In the genomic region with DNA sequence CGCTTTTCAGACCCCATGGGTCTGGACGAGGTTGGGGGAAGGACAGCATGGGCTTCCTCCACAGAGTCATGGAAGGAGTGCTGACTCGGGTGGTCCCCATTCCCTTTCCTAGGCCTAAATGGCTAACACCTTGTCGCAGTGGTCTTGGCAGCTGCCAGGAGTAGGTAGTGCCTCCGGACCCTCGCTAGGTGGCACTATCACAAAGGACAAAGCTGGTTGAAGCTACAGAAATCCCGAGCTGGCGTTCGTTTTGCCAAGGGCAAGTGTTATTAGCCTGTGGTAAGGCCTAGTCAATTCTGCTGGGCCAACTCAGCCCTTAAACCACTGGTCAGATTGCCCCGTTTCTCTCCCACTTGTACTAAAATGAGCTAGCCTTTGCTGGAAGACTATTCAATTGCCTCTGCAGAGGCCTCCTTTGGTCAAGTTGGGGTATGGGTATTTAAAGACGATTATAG, we compare ENCODE assay signal across 8 cellular contexts. TPM values are rescaled to one million over a fixed set of nuclear protein-coding genes. Genes with fewer than 3 reads are reported as not detected.
DNase-seq lines count a peak whose midpoint lies in the region; ATAC-seq and TF ChIP-seq lines count a peak whose summit lies in the region.

No MANE protein-coding gene starts in this region.

- H3K56ac ChIP-seq in H9 (ENCODE audit: insufficient read length, low read depth, low read length): no peak overlapping the region

- no CpG with 5 or more reads among the region's 11 CpGs for WGBS in H9 (ENCODE audit: extremely low coverage, insufficient read length, low lambda C conversion rate)

- no peak overlapping the region for H3K18ac ChIP-seq in H9 (ENCODE audit: insufficient read length, low read depth, low read length)

- H3K23ac ChIP-seq in H9 (ENCODE audit: insufficient read length, low read depth, low read length): no peak overlapping the region

- H2BK15ac ChIP-seq in H9 (ENCODE audit: low read depth, low read length): no peak overlapping the region

- H4K8ac ChIP-seq in H9 (replicated peaks; ENCODE audit: insufficient read length, low read depth, low read length): no peak overlapping the region

- peaks cover 21% of the 10 kb centered on the region for H3K36me3 ChIP-seq in DND-41 (ENCODE audit: insufficient read depth, low read length)
- peaks cover 14% of the 10 kb centered on the region for H3K36me3 ChIP-seq in osteoblast (ENCODE audit: insufficient read depth, low read length)
- H3K36me3 ChIP-seq in thoracic aorta: peaks cover 12% of the 10 kb centered on the region

- H3K27me3 ChIP-seq in DND-41 (ENCODE audit: insufficient read depth, low read length, poor library complexity) (no peaks in the 10 kb centered on the region), H9 (ENCODE audit: insufficient read depth, low read length) (no peaks in the 10 kb centered on the region), osteoblast (ENCODE audit: insufficient read depth, low read length) (no peaks in the 10 kb centered on the region), thoracic aorta (replicated peaks; ENCODE audit: insufficient read depth) (no peaks in the 10 kb centered on the region)

- H4K20me1 ChIP-seq in DND-41 (ENCODE audit: insufficient read depth, low read length): peaks cover 19% of the 10 kb centered on the region; the same call in 1 of the 2 replicates
- H4K20me1 ChIP-seq in H9 (ENCODE audit: control insufficient read depth, insufficient read depth, insufficient read length): no peaks in the 10 kb centered on the region
- peaks cover 28% of the 10 kb centered on the region for H4K20me1 ChIP-seq in osteoblast (ENCODE audit: insufficient read depth, low read length)

- H2BK5ac ChIP-seq in H9 (ENCODE audit: insufficient read length, low read length): no peak overlapping the region

- H3K9me3 Mint-ChIP-seq in H9: peaks cover 0 to 4% of the 10 kb centered on the region in 2 experiments; a peak in 1 of 5 replicates
- no peaks in the 10 kb centered on the region for H3K9me3 Mint-ChIP-seq in activated naive CD8-positive, alpha-beta T cell treated with anti-CD3 and anti-CD28 coated beads for 36 hours

- H3K79me1 ChIP-seq in H9 (ENCODE audit: insufficient read depth, low read depth, low read length, poor library complexity, severe bottlenecking): peaks cover 5% of the 10 kb centered on the region

- no peaks in the 10 kb centered on the region for H3K27me3 Mint-ChIP-seq in H9 (ENCODE audit: low read depth)
- no peaks in the 10 kb centered on the region for H3K27me3 Mint-ChIP-seq in activated naive CD8-positive, alpha-beta T cell treated with anti-CD3 and anti-CD28 coated beads for 36 hours

- H2BK12ac ChIP-seq in H9 (ENCODE audit: insufficient read length, low read depth, low read length): no peak overlapping the region

- peaks cover 24 to 26% of the 10 kb centered on the region in 2 experiments for H3K4me1 Mint-ChIP-seq in H9
- H3K4me1 Mint-ChIP-seq in activated naive CD8-positive, alpha-beta T cell treated with anti-CD3 and anti-CD28 coated beads for 36 hours: peaks cover 19% of the 10 kb centered on the region

- H3K4me3 ChIP-seq in DND-41 (ENCODE audit: low read depth in 1 of 2, low read length in 2 of 2) (peak overlapping the region; percentile 40 to 78), osteoblast (ENCODE audit: insufficient read depth, low read length) (peak overlapping the region; percentile 84), thoracic aorta (peak overlapping the region; percentile 92)

- peak overlapping the region; percentile 77 for H3K9ac ChIP-seq in DND-41 (ENCODE audit: low read depth, low read length)
- no peak overlapping the region for H3K9ac ChIP-seq in H9 (ENCODE audit: extremely low read depth, insufficient read length, low read length)

- no peak overlapping the region for H3T11ph ChIP-seq in H9 (ENCODE audit: low read length)

- H2AFZ ChIP-seq in DND-41 (ENCODE audit: low read depth, low read length): peak overlapping the region; percentile 89
- no peak overlapping the region for H2AFZ ChIP-seq in H9 (ENCODE audit: low read length)
- peak overlapping the region; percentile 87 for H2AFZ ChIP-seq in osteoblast (ENCODE audit: low read length)

- intact Hi-C loops in head of caudate nucleus (cut with DNase I): loop anchor here (5.0 kb wide), 5 partner anchors 48 to 378 kb away; partner anchors contain the start of genes ADAR, KCNN3, PMVK and UBAP2L

- H3K4me2 ChIP-seq in DND-41 (ENCODE audit: insufficient read depth, low read length): peak overlapping the region; percentile 90
- peak overlapping the region; percentile 12 for H3K4me2 ChIP-seq in H9 (ENCODE audit: insufficient read depth, insufficient read length, low read length)
- peak overlapping the region; percentile 89 for H3K4me2 ChIP-seq in osteoblast (ENCODE audit: insufficient read depth, low read length)

- H3K36me3 Mint-ChIP-seq in H9 (ENCODE audit: insufficient read depth in 1 of 3, low read depth in 3 of 3): peaks cover 18 to 25% (median 20%) of the 10 kb centered on the region in 3 experiments; a peak in 6 of 7 replicates
- H3K36me3 Mint-ChIP-seq in activated naive CD8-positive, alpha-beta T cell treated with anti-CD3 and anti-CD28 coated beads for 36 hours: peaks cover 24% of the 10 kb centered on the region

- H3K27ac Mint-ChIP-seq in H9: peak overlapping the region; percentile 55 to 90 (median 83); a peak in 5 of 7 replicates
- H3K27ac Mint-ChIP-seq in activated naive CD8-positive, alpha-beta T cell treated with anti-CD3 and anti-CD28 coated beads for 36 hours: peak overlapping the region; percentile 98

- H3K79me2 ChIP-seq in DND-41 (ENCODE audit: insufficient read depth, low read length): peaks cover 35% of the 10 kb centered on the region
- H3K79me2 ChIP-seq in H9 (ENCODE audit: insufficient read depth, low read length): peaks cover 9% of the 10 kb centered on the region; the same call in 1 of the 2 replicates
- H3K79me2 ChIP-seq in osteoblast (ENCODE audit: insufficient read depth, low read length): peaks cover 35% of the 10 kb centered on the region

- H3K27ac ChIP-seq in DND-41 (ENCODE audit: low read length) (peak overlapping the region; percentile 89), H9 (ENCODE audit: insufficient read length, low read depth, low read length) (no peak overlapping the region), osteoblast (ENCODE audit: low read depth, low read length) (peak overlapping the region; percentile 81), thoracic aorta (peak overlapping the region; percentile 70 to 92)

- peaks cover 11% of the 10 kb centered on the region for H3K23me2 ChIP-seq in H9 (ENCODE audit: insufficient read length, low read depth, low read length, poor library complexity, severe bottlenecking)

- no peak overlapping the region for H4K5ac ChIP-seq in H9 (ENCODE audit: insufficient read length, low read depth, low read length)

- H2BK20ac ChIP-seq in H9 (ENCODE audit: low read depth, low read length, poor library complexity, severe bottlenecking): no peak overlapping the region

- H2AK5ac ChIP-seq in H9 (ENCODE audit: insufficient read length, low read length): no peak overlapping the region

- ATAC-seq in DND-41 (ENCODE audit: insufficient read depth, low read depth): peak; percentile 66
- peak; percentile 80 for ATAC-seq in SK-N-SH treated with all-trans-retinoic acid at 6 μM for 48 hours
- ATAC-seq in thoracic aorta (ENCODE audit: insufficient number of reproducible peaks, low FRiP score, low read depth): peak; percentile 57

- peak overlapping the region; percentile 76 to 81 for H3K4me3 Mint-ChIP-seq in H9
- peak overlapping the region; percentile 96 for H3K4me3 Mint-ChIP-seq in activated naive CD8-positive, alpha-beta T cell treated with anti-CD3 and anti-CD28 coated beads for 36 hours

- DNase-seq in DND-41 (peak; percentile 88), H9 (peak; percentile 94), NCI-H1048 (lab: John Stamatoyannopoulos, UW) (peak; percentile 92), head of caudate nucleus (peak; percentile 77 to 97 (median 92)), osteoblast (ENCODE audit: insufficient read length, low spot score, missing footprints) (peak; percentile 96), thoracic aorta (ENCODE audit: low spot score) (peak; percentile 60)
- DNase-seq in activated naive CD8-positive, alpha-beta T cell treated with anti-CD3 and anti-CD28 coated beads for 36 hours: peak; percentile 83

- H3K14ac ChIP-seq in H9 (ENCODE audit: insufficient read depth, low read length): no peak overlapping the region

- peak; percentile 98 for TF ChIP-seq CTCF in DND-41 (IDR thresholded peaks at IDR 0.05; ENCODE audit: borderline replicate concordance, extremely low read depth, low read length, poor library complexity, severe bottlenecking)
- peak; percentile 97 for TF ChIP-seq CTCF in H9 (conservative IDR thresholded peaks at IDR 0.05)
- peak; percentile 99 for TF ChIP-seq CTCF in osteoblast (IDR thresholded peaks at IDR 0.05; ENCODE audit: extremely low read depth, low read depth, low read length)
- peak; percentile 93 for TF ChIP-seq CTCF in thoracic aorta (IDR thresholded peaks at IDR 0.05)

- H3K9me3 ChIP-seq in DND-41 (ENCODE audit: insufficient read depth, low read length, severe bottlenecking): no peaks in the 10 kb centered on the region
- no peaks in the 10 kb centered on the region for H3K9me3 ChIP-seq in H9 (ENCODE audit: control insufficient read depth, low read depth, low read length)
- no peaks in the 10 kb centered on the region for H3K9me3 ChIP-seq in osteoblast (ENCODE audit: low read depth, low read length)
- no peaks in the 10 kb centered on the region for H3K9me3 ChIP-seq in thoracic aorta

- no peak overlapping the region for H4K91ac ChIP-seq in H9 (ENCODE audit: insufficient read length, low read depth, low read length)

- no peak overlapping the region for H2BK120ac ChIP-seq in H9 (ENCODE audit: low read depth, low read length, poor library complexity, severe bottlenecking)

- H3K4me1 ChIP-seq in DND-41 (ENCODE audit: insufficient read depth, low read length) (peaks cover 37% of the 10 kb centered on the region), H9 (ENCODE audit: insufficient read depth, low read length) (no peaks in the 10 kb centered on the region; the same call in 1 of the 2 replicates), osteoblast (ENCODE audit: insufficient read depth, low read length) (peaks cover 26% of the 10 kb centered on the region), thoracic aorta (ENCODE audit: control insufficient read depth in 1 of 2, low read depth in 2 of 2) (peaks cover 12 to 25% of the 10 kb centered on the region in 2 donors)

- no peak overlapping the region for H3K4ac ChIP-seq in H9 (ENCODE audit: low read depth, low read length)

RNA-seq across cellular contexts. Expression of gene UBE2Q1, which starts 1.1 kb away (rescaled TPM):
- total RNA-seq in H9 (2021) (105 and 108 TPM in 2 replicates), osteoblast (27.9 and 28.6 TPM in 2 replicates), thoracic aorta (10 to 100 TPM; 28.4 to 49.5 TPM)
- total RNA-seq in activated naive CD8-positive, alpha-beta T cell treated with anti-CD3 and anti-CD28 coated beads for 36 hours: 10 to 100 TPM; 84.4 to 87.4 TPM

RNA-seq across cellular contexts. Expression of gene CHRNB2, which starts 8.1 kb away (rescaled TPM):
- 1.8 and 1.9 TPM in 2 replicates for total RNA-seq in H9 (2021)
- not detected for total RNA-seq in activated naive CD8-positive, alpha-beta T cell treated with anti-CD3 and anti-CD28 coated beads for 36 hours
- under 0.01 TPM in 1 of 2 replicates, not detected in the other for total RNA-seq in osteoblast
- total RNA-seq in thoracic aorta: not detected

RNA-seq across cellular contexts. Expression of gene ADAR, which starts 48.5 kb away (rescaled TPM):
- 228 and 236 TPM in 2 replicates for total RNA-seq in H9 (2021)
- total RNA-seq in activated naive CD8-positive, alpha-beta T cell treated with anti-CD3 and anti-CD28 coated beads for 36 hours: 100 to 1,000 TPM; 256 TPM
- 103 and 118 TPM in 2 replicates for total RNA-seq in osteoblast
- total RNA-seq in thoracic aorta: 100 to 1,000 TPM in 1 of 2 donors, 10 to 100 TPM in 1; 86.1 to 149 TPM

RNA-seq across cellular contexts. Expression of gene SHE, which starts 57.3 kb away (rescaled TPM):
- total RNA-seq in H9 (2021): 0.35 and 0.48 TPM in 2 replicates
- not detected for total RNA-seq in activated naive CD8-positive, alpha-beta T cell treated with anti-CD3 and anti-CD28 coated beads for 36 hours
- not detected in 2 replicates for total RNA-seq in osteoblast
- 10 to 100 TPM in 1 of 2 donors, 1 to 10 TPM in 1; 6.1 to 15.2 TPM for total RNA-seq in thoracic aorta

RNA-seq across cellular contexts. Expression of gene TDRD10, which starts 57.5 kb away (rescaled TPM):
- total RNA-seq in H9 (2021): 0.31 TPM in 1 of 2 replicates, not detected in the other
- not detected for total RNA-seq in activated naive CD8-positive, alpha-beta T cell treated with anti-CD3 and anti-CD28 coated beads for 36 hours
- total RNA-seq in osteoblast: not detected in 2 replicates
- total RNA-seq in thoracic aorta: 10 to 100 TPM in 1 of 2 donors, 1 to 10 TPM in 1; 1.1 to 28.0 TPM

Comparison
In these comparisons a context has a peak if more than half of its experiments do, and no peak if none do; other contexts are left out.
1. H3K4me2 ChIP-seq: peak in every context shown above with its lines; median percentile 90 in DND-41; 89 in osteoblast; 12 in H9.